Comparison of ENCODE assay signal across 18 cellular contexts in the genomic region with DNA sequence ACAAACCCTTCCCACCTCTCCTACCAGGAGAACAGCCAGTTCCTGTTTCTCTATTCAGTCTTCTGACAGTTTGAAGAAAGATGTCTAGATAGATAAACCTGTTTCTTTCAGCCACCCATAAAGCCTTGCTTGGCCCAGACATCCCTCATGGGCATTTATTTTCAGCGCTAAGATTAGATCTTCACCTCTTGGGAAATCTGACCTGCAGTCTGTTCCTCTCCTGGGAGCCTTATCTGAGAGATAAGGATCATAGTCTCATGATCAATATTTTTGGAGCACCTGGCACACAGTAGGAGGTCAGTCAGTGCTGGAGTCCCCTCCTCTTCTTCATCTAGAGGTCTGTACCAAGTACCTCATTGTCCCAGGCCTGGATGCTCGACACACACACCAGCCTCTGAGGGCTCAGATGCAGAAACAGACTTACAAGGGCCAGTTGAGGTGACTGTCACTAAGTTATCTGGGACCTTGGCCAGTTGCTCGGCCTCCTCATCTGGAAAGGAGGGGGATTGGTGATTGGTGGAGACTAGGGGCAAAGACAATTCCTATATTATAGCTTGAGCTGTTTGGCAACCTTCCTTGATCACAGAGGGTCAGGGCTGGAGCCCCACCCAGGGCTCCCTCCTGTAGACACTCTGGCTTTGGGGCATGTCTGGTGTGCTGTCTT. TPM values are rescaled to one million over a fixed set of nuclear protein-coding genes. Genes with fewer than 3 reads are reported as not detected.
A peak's percentile ranks its signal among the peaks of the same experiment; 100 is the strongest.
DNase-seq lines count a peak whose midpoint lies in the region; ATAC-seq, FAIRE-seq and TF ChIP-seq lines count a peak whose summit lies in the region.
"Had no signal": no experiment of that assay in that cellular context is flagged by ENCODE, and none has a peak within 500 bp of the region (broad histone marks: within the 10 kb centered on the region; RNA-seq: fewer than 3 reads in every experiment).

No MANE protein-coding gene starts in this region.

- no peaks in the 10 kb centered on the region for H3K9me3 ChIP-seq in kidney (ENCODE audit: control insufficient read depth in 1 of 2, low read length in 2 of 2)
- no peaks in the 10 kb centered on the region for H3K9me3 ChIP-seq in spleen
- H3K9me3 ChIP-seq: colonic mucosa had no signal

- WGBS in spleen, 5 donors, result 51 to 70% (median 66%) methylated on average over 3 of the region's 3 CpGs

- H3K4me3 ChIP-seq in kidney (ENCODE audit: low read length in 2 of 2) (no peak overlapping the region), spleen (no peak overlapping the region)
- H3K4me3 ChIP-seq: colonic mucosa, SK-N-MC had no signal

- FAIRE-seq in GM12891 (lab: Jason Lieb, UNC) (no peak), kidney (lab: Jason Lieb, UNC) (no peak)

- TF ChIP-seq CTCF in kidney (IDR thresholded peaks at IDR 0.05; ENCODE audit: borderline replicate concordance, extremely low read depth, insufficient read depth), result no peak
- no peak for TF ChIP-seq CTCF in spleen (IDR thresholded peaks at IDR 0.05 in 8 of 11, conservative IDR thresholded peaks at IDR 0.05 in 3 of 11)

- peaks cover 29 to 31% of the 10 kb centered on the region in 2 donors for H3K4me1 ChIP-seq in kidney (ENCODE audit: control insufficient read depth in 1 of 2, insufficient read depth in 1 of 2, low read depth in 1 of 2, low read length in 2 of 2)
- peaks cover 19 to 58% (median 48%) of the 10 kb centered on the region in 6 donors for H3K4me1 ChIP-seq in spleen

- DNase-seq in GM12891 (ENCODE audit: insufficient read length, low spot score) (no peak), OCI-M1 (lab: John Stamatoyannopoulos, UW) (peak; percentile 46), kidney (no peak), spleen (no peak), UCSD-AML1 (lab: John Stamatoyannopoulos, UW; ENCODE audit: unreplicated experiment) (no peak), cerebellar cortex (ENCODE audit: low spot score) (no peak)
- DNase-seq: activated CD4-positive, alpha-beta T cell treated with anti-CD3 and anti-CD28 coated beads, Interleukin-2, amount 50 U/mL, for 4 hours; activated T-cell treated with anti-CD3 and anti-CD28 coated beads, Interleukin-2, amount 50 U/mL, for 24 hours; colonic mucosa; NCI-H1436; stimulated activated CD4-positive, alpha-beta T cell treated with anti-CD3 and anti-CD28 coated beads, Interleukin-2, amount 100 ng/mL, for 24 hours had no signal

- TF ChIP-seq POLR2A in GM12891 (IDR thresholded peaks at IDR 0.05; ENCODE audit: low read depth, low read length) (no peak), spleen (IDR thresholded peaks at IDR 0.05) (no peak)

- ATAC-seq in GM21576 (IDR thresholded peaks at IDR 0.05; ENCODE audit: unreplicated experiment), result no peak
- ATAC-seq: sciatic nerve had no signal

- H3K27ac ChIP-seq in kidney (ENCODE audit: low read depth in 2 of 2, low read length in 2 of 2) (peak overlapping the region; percentile 25 to 80), spleen (peak overlapping the region; percentile 59 to 85 (median 76))
- H3K27ac ChIP-seq: colonic mucosa, KMS-11, SK-N-MC had no signal

- intact Hi-C loops in kidney (cut with DNase I) (no loop called here), spleen (cut with DNase I; ENCODE audit: low total_unique reads) (no loop called here)

- no peak overlapping the region for H3K9ac ChIP-seq in kidney (ENCODE audit: low read length in 2 of 2)
- H3K9ac ChIP-seq: KMS-11 had no signal

- no peaks in the 10 kb centered on the region for H3K27me3 ChIP-seq in spleen (replicated peaks in 1 of 7)
- H3K27me3 ChIP-seq: colonic mucosa had no signal

- no peaks in the 10 kb centered on the region for H3K36me3 ChIP-seq in kidney (ENCODE audit: control insufficient read depth in 1 of 2, insufficient read depth in 2 of 2, low read length in 2 of 2)
- H3K36me3 ChIP-seq in spleen, result peaks cover 0 to 9% (median 0%) of the 10 kb centered on the region in 6 donors
- H3K36me3 ChIP-seq: colonic mucosa had no signal

TF ChIP-seq in GM12891, 5 proteins besides CTCF, POLR2A, EP300 and RAD21:
- TF ChIP-seq TAF1 (IDR thresholded peaks at IDR 0.05; ENCODE audit: low read depth, low read length), result no peak
- peak; percentile 52 for TF ChIP-seq SPI1 (IDR thresholded peaks at IDR 0.05; ENCODE audit: low read depth, low read length)
TF ChIP-seq in GM12891: peak in this region for 1.

RNA-seq across cellular contexts. Expression of a gene that starts 18.2 kb away (rescaled TPM):
- polyA plus RNA-seq in GM12891 (2012; ENCODE audit: low read depth, missing spikeins), result 0.04 TPM
- total RNA-seq in kidney (88.4 TPM), spleen (100 to 1,000 TPM in 2 of 7 donors, 10 to 100 TPM in 5; 58.6 to 109 (median 92.3) TPM)
- polyA plus RNA-seq in kidney (ENCODE audit: insufficient read depth, low read depth, low replicate concordance) (29.1 TPM), spleen (10 to 100 TPM; 12.5 to 21.0 (median 13.5) TPM)

RNA-seq across cellular contexts. Expression of a gene that starts 26.0 kb away (rescaled TPM):
- 1.6 TPM for polyA plus RNA-seq in GM12891 (2012; ENCODE audit: low read depth, missing spikeins)
- 95.5 TPM for total RNA-seq in kidney
- 30.6 TPM for polyA plus RNA-seq in kidney (ENCODE audit: insufficient read depth, low read depth, low replicate concordance)
- 10 to 100 TPM; 15.7 to 27.6 (median 23.5) TPM for total RNA-seq in spleen
- polyA plus RNA-seq in spleen, result 1 to 10 TPM; 2.8 to 7.4 (median 2.8) TPM

RNA-seq across cellular contexts. Expression of a gene that starts 37.6 kb away (rescaled TPM):
- polyA plus RNA-seq in GM12891 (2012; ENCODE audit: low read depth, missing spikeins), result not detected
- total RNA-seq in kidney, result not detected
- not detected for polyA plus RNA-seq in kidney (ENCODE audit: insufficient read depth, low read depth, low replicate concordance)
- total RNA-seq in spleen, result not detected
- not detected for polyA plus RNA-seq in spleen
- total RNA-seq: colonic mucosa, fibroblast of villous mesenchyme, G401, left cardiac atrium had no signal
